In the genomic region with DNA sequence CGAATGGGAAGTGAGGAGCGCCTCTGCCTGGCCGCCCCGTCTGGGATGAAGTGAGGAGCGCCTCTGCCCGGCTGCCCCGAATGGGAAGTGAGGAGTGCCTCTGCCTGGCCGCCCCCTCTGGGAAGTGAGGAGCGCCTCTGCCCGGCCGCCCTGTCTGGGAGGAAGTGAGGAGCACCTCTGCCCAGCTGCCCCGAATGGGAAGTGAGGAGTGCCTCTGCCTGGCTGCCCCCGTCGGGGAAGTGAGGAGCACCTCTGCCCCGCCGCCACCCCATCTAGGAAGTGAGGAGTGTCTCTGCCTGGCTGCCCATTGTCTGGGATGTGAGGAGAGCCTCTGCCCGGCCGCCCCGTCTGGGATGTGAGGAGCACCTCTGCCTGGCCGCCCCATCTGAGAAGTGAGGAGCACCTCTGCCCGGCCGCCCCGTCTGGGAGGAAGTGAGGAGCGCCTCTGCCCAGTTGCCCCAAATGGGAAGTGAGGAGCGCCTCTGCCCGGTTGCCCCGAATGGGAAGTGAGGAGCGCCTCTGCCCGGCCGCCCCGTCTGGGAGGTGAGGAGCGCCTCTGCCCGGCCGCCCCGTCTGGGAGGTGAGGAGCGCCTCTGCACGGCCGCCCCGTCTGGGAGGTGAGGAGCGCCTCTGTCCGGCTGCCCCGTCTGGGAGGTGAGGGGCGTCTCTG, we compare ENCODE assay signal across 1 cellular context.
A peak's percentile ranks its signal among the peaks of the same experiment; 100 is the strongest.
DNase-seq lines count a peak whose midpoint lies in the region; FAIRE-seq and TF ChIP-seq lines count a peak whose summit lies in the region.
"Not testable (repeated sequence)": the region's sequence is repeated elsewhere in the genome, so short reads cannot be mapped to it uniquely, and the experiment has no call there.

No MANE protein-coding gene starts in this region.

- not testable (repeated sequence) for H3K9ac ChIP-seq in kidney (ENCODE audit: low read length in 2 of 2)

- H3K4me3 ChIP-seq in kidney (ENCODE audit: low read length in 2 of 2): not testable (repeated sequence)

- not testable (repeated sequence) for H3K36me3 ChIP-seq in kidney (ENCODE audit: control insufficient read depth in 1 of 2, insufficient read depth in 2 of 2, low read length in 2 of 2)

- TF ChIP-seq CTCF in kidney (IDR thresholded peaks at IDR 0.05; ENCODE audit: borderline replicate concordance, extremely low read depth, insufficient read depth): not testable (repeated sequence)

- not testable (repeated sequence) for H3K4me1 ChIP-seq in kidney (ENCODE audit: control insufficient read depth in 1 of 2, insufficient read depth in 1 of 2, low read depth in 1 of 2, low read length in 2 of 2)

- FAIRE-seq in kidney (lab: Jason Lieb, UNC): not testable (repeated sequence)

- DNase-seq in kidney: peak; percentile 61

- H3K9me3 ChIP-seq in kidney (ENCODE audit: control insufficient read depth in 1 of 2, low read length in 2 of 2): not testable (repeated sequence)

- not testable (repeated sequence) for H3K27ac ChIP-seq in kidney (ENCODE audit: low read depth in 2 of 2, low read length in 2 of 2)

- intact Hi-C loops in kidney (cut with DNase I): not testable (repeated sequence)
